Comparison of ENCODE assay signal across 1 cellular context in the genomic region with DNA sequence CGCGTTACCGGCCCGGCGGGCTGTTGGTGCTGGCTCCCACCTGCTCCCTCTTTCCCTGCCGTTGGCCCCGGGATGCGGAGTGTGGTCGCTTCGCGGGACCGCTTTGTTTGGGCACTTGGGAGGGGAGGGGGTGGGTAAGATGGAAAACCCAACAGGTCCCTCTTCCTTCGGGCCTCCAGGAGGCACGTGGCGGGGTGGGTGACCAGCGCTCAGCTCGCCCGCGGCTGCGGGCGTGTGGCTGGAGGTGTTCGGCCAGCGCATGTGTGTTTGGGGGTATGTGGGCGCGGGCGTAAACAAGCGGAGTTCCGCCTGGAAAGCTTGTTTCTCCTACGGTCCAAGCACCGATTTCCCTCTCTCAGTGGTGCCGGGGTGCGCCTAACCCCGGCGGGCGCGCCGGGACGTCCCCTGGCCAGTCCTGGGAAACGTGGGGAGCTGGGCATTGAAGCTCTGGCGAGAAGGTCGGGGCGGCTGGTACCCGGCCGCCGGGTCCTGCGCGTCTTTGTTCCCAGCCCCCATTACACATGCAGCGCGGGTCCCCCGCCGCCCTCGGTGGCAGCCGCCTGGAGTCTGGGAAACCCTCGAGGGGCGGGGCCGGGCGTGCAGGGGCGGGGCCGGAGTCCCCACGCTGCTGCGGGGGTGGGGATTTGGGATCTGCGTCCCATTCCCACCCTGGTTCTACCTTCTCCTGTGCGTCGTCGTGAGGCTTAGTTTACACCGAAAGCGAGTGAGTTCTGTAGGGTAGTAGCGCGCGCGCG.
TF ChIP-seq lines count a peak whose summit lies in the region.

No MANE protein-coding gene starts in this region.

TF ChIP-seq in HepG2, 621 proteins besides CTCF, POLR2A, EP300 and RAD21 (continues in another document):
- TF ChIP-seq ZBTB21 (CRISPR knock-in tag; IDR thresholded peaks at IDR 0.05) (peak; percentile 45; the same call in 1 of the 2 replicates), KDM5B (CRISPR knock-in tag; IDR thresholded peaks at IDR 0.05; ENCODE audit: borderline replicate concordance) (peak; percentile 53; the same call in 1 of the 2 replicates), POGZ (CRISPR knock-in tag; IDR thresholded peaks at IDR 0.05) (no peak), ZNF775 (CRISPR knock-in tag; IDR thresholded peaks at IDR 0.05; ENCODE audit: borderline replicate concordance) (no peak), MIER3 (CRISPR knock-in tag; IDR thresholded peaks at IDR 0.05; ENCODE audit: borderline replicate concordance) (no peak), ZFYVE20 (CRISPR knock-in tag; IDR thresholded peaks at IDR 0.05; ENCODE audit: borderline replicate concordance, low read depth) (no peak), SP4 (CRISPR knock-in tag; IDR thresholded peaks at IDR 0.05) (peak; percentile 42; the same call in 1 of the 2 replicates), PITX1 (CRISPR knock-in tag; IDR thresholded peaks at IDR 0.05) (no peak), ZNF296 (CRISPR knock-in tag; conservative IDR thresholded peaks at IDR 0.05) (no peak), CBFB (CRISPR knock-in tag; IDR thresholded peaks at IDR 0.05) (0 out of 2 replicates have a peak, but pooled peaks have one; percentile 23), NFIB (CRISPR knock-in tag; IDR thresholded peaks at IDR 0.05; ENCODE audit: borderline replicate concordance) (no peak), ZFY (CRISPR knock-in tag; IDR thresholded peaks at IDR 0.05) (no peak), ZNF225 (CRISPR knock-in tag; IDR thresholded peaks at IDR 0.05) (no peak), ATAD3A (CRISPR knock-in tag; IDR thresholded peaks at IDR 0.05) (no peak), SMARCE1 (IDR thresholded peaks at IDR 0.05; ENCODE audit: borderline replicate concordance) (no peak), EHMT2 (IDR thresholded peaks at IDR 0.05; ENCODE audit: borderline replicate concordance, low read depth, low read length) (no peak), JUND (CRISPR knock-in tag; IDR thresholded peaks at IDR 0.05) (no peak), SMYD3 (CRISPR knock-in tag; IDR thresholded peaks at IDR 0.05) (0 out of 2 replicates have a peak, but pooled peaks have one; percentile 71), ZNF543 (CRISPR knock-in tag; IDR thresholded peaks at IDR 0.05) (no peak)
- TF ChIP-seq, protein P1, sequence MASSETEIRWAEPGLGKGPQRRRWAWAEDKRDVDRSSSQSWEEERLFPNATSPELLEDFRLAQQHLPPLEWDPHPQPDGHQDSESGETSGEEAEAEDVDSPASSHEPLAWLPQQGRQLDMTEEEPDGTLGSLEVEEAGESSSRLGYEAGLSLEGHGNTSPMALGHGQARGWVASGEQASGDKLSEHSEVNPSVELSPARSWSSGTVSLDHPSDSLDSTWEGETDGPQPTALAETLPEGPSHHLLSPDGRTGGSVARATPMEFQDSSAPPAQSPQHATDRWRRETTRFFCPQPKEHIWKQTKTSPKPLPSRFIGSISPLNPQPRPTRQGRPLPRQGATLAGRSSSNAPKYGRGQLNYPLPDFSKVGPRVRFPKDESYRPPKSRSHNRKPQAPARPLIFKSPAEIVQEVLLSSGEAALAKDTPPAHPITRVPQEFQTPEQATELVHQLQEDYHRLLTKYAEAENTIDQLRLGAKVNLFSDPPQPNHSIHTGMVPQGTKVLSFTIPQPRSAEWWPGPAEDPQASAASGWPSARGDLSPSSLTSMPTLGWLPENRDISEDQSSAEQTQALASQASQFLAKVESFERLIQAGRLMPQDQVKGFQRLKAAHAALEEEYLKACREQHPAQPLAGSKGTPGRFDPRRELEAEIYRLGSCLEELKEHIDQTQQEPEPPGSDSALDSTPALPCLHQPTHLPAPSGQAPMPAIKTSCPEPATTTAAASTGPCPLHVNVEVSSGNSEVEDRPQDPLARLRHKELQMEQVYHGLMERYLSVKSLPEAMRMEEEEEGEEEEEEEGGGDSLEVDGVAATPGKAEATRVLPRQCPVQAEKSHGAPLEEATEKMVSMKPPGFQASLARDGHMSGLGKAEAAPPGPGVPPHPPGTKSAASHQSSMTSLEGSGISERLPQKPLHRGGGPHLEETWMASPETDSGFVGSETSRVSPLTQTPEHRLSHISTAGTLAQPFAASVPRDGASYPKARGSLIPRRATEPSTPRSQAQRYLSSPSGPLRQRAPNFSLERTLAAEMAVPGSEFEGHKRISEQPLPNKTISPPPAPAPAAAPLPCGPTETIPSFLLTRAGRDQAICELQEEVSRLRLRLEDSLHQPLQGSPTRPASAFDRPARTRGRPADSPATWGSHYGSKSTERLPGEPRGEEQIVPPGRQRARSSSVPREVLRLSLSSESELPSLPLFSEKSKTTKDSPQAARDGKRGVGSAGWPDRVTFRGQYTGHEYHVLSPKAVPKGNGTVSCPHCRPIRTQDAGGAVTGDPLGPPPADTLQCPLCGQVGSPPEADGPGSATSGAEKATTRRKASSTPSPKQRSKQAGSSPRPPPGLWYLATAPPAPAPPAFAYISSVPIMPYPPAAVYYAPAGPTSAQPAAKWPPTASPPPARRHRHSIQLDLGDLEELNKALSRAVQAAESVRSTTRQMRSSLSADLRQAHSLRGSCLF (CRISPR knock-in tag; IDR thresholded peaks at IDR 0.05; ENCODE audit: borderline replicate concordance), result no peak
- TF ChIP-seq, protein P2, sequence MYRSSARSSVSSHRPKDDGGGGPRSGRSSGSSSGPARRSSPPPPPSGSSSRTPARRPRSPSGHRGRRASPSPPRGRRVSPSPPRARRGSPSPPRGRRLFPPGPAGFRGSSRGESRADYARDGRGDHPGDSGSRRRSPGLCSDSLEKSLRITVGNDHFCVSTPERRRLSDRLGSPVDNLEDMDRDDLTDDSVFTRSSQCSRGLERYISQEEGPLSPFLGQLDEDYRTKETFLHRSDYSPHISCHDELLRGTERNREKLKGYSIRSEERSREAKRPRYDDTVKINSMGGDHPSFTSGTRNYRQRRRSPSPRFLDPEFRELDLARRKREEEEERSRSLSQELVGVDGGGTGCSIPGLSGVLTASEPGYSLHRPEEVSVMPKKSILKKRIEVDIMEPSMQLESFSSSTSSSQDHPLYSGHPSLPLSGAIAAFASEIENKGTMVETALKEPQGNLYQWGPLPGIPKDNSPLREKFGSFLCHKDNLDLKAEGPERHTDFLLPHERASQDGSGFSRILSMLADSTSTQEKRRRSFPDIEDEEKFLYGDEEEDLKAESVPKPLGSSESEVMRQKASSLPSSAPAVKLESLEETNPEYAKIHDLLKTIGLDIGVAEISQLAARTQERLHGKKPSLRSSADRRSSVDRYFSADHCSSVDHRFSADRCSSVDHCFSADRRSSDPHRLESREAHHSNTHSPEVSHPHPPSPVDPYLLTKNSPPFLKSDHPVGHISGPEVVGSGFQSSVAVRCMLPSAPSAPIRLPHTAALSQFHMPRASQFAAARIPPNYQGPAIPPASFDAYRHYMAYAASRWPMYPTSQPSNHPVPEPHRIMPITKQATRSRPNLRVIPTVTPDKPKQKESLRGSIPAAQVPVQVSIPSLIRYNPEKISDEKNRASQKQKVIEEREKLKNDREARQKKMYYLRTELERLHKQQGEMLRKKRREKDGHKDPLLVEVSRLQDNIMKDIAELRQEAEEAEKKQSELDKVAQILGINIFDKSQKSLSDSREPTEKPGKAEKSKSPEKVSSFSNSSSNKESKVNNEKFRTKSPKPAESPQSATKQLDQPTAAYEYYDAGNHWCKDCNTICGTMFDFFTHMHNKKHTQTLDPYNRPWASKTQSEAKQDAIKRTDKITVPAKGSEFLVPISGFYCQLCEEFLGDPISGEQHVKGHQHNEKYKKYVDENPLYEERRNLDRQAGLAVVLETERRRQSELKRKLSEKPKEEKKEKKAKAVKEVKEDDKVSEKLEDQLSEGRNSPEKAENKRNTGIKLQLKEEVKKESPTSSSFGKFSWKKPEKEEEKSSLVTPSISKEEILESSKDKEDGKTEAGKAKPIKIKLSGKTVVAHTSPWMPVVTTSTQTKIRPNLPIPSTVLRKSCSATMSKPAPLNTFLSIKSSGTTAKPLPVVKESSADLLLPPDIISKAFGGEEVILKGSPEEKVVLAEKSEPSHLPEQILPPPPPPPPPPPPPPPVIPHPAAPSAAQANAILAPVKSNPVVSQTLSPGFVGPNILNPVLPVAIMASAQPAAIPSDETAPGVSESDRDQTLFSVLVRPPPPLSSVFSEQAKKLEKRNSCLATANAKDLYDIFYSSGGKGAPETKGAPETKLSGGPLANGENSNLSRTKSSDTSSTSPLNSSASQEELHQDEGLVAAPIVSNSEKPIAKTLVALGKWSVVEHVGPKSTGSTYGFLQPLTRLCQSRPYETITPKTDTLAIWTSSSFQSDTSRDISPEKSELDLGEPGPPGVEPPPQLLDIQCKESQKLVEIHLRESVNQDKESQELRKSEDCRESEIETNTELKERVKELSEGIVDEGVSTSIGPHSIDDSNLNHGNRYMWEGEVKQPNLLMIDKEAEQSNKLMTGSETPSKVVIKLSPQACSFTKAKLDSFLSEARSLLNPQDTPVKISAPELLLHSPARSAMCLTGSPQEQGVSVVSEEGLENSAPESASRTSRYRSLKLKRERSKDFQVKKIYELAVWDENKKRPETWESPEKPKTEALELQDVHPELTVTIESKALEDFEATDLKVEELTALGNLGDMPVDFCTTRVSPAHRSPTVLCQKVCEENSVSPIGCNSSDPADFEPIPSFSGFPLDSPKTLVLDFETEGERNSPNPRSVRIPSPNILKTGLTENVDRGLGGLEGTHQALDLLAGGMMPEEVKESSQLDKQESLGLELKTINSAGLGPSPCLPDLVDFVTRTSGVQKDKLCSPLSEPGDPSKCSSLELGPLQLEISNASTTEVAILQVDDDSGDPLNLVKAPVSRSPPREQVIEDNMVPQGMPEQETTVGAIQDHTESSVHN (CRISPR knock-in tag; IDR thresholded peaks at IDR 0.05), result 0 out of 2 replicates have a peak, but pooled peaks have one; percentile 54
- TF ChIP-seq, protein P3, sequence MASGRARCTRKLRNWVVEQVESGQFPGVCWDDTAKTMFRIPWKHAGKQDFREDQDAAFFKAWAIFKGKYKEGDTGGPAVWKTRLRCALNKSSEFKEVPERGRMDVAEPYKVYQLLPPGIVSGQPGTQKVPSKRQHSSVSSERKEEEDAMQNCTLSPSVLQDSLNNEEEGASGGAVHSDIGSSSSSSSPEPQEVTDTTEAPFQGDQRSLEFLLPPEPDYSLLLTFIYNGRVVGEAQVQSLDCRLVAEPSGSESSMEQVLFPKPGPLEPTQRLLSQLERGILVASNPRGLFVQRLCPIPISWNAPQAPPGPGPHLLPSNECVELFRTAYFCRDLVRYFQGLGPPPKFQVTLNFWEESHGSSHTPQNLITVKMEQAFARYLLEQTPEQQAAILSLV (CRISPR knock-in tag; IDR thresholded peaks at IDR 0.05; ENCODE audit: borderline replicate concordance), result peak; percentile 56; the same call in 1 of the 2 replicates
- TF ChIP-seq, protein P4, sequence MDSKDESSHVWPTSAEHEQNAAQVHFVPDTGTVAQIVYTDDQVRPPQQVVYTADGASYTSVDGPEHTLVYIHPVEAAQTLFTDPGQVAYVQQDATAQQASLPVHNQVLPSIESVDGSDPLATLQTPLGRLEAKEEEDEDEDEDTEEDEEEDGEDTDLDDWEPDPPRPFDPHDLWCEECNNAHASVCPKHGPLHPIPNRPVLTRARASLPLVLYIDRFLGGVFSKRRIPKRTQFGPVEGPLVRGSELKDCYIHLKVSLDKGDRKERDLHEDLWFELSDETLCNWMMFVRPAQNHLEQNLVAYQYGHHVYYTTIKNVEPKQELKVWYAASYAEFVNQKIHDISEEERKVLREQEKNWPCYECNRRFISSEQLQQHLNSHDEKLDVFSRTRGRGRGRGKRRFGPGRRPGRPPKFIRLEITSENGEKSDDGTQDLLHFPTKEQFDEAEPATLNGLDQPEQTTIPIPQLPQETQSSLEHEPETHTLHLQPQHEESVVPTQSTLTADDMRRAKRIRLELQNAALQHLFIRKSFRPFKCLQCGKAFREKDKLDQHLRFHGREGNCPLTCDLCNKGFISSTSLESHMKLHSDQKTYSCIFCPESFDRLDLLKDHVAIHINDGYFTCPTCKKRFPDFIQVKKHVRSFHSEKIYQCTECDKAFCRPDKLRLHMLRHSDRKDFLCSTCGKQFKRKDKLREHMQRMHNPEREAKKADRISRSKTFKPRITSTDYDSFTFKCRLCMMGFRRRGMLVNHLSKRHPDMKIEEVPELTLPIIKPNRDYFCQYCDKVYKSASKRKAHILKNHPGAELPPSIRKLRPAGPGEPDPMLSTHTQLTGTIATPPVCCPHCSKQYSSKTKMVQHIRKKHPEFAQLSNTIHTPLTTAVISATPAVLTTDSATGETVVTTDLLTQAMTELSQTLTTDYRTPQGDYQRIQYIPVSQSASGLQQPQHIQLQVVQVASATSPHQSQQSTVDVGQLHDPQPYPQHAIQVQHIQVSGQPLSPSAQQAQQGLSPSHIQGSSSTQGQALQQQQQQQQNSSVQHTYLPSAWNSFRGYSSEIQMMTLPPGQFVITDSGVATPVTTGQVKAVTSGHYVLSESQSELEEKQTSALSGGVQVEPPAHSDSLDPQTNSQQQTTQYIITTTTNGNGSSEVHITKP (CRISPR knock-in tag; IDR thresholded peaks at IDR 0.05; ENCODE audit: low read depth), result peak; percentile 63; the same call in 1 of the 2 replicates
- TF ChIP-seq, protein P5, sequence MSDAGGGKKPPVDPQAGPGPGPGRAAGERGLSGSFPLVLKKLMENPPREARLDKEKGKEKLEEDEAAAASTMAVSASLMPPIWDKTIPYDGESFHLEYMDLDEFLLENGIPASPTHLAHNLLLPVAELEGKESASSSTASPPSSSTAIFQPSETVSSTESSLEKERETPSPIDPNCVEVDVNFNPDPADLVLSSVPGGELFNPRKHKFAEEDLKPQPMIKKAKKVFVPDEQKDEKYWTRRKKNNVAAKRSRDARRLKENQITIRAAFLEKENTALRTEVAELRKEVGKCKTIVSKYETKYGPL (CRISPR knock-in tag; IDR thresholded peaks at IDR 0.05), result no peak
- TF ChIP-seq, protein P6, sequence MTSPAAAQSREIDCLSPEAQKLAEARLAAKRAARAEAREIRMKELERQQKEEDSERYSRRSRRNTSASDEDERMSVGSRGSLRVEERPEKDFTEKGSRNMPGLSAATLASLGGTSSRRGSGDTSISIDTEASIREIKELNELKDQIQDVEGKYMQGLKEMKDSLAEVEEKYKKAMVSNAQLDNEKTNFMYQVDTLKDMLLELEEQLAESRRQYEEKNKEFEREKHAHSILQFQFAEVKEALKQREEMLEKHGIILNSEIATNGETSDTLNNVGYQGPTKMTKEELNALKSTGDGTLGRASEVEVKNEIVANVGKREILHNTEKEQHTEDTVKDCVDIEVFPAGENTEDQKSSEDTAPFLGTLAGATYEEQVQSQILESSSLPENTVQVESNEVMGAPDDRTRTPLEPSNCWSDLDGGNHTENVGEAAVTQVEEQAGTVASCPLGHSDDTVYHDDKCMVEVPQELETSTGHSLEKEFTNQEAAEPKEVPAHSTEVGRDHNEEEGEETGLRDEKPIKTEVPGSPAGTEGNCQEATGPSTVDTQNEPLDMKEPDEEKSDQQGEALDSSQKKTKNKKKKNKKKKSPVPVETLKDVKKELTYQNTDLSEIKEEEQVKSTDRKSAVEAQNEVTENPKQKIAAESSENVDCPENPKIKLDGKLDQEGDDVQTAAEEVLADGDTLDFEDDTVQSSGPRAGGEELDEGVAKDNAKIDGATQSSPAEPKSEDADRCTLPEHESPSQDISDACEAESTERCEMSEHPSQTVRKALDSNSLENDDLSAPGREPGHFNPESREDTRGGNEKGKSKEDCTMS (CRISPR knock-in tag; conservative IDR thresholded peaks at IDR 0.05), result no peak
- TF ChIP-seq, protein P7, sequence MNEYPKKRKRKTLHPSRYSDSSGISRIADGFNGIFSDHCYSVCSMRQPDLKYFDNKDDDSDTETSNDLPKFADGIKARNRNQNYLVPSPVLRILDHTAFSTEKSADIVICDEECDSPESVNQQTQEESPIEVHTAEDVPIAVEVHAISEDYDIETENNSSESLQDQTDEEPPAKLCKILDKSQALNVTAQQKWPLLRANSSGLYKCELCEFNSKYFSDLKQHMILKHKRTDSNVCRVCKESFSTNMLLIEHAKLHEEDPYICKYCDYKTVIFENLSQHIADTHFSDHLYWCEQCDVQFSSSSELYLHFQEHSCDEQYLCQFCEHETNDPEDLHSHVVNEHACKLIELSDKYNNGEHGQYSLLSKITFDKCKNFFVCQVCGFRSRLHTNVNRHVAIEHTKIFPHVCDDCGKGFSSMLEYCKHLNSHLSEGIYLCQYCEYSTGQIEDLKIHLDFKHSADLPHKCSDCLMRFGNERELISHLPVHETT (CRISPR knock-in tag; conservative IDR thresholded peaks at IDR 0.05), result no peak
